Comparison of ENCODE assay signal across 8 cellular contexts in the genomic region with DNA sequence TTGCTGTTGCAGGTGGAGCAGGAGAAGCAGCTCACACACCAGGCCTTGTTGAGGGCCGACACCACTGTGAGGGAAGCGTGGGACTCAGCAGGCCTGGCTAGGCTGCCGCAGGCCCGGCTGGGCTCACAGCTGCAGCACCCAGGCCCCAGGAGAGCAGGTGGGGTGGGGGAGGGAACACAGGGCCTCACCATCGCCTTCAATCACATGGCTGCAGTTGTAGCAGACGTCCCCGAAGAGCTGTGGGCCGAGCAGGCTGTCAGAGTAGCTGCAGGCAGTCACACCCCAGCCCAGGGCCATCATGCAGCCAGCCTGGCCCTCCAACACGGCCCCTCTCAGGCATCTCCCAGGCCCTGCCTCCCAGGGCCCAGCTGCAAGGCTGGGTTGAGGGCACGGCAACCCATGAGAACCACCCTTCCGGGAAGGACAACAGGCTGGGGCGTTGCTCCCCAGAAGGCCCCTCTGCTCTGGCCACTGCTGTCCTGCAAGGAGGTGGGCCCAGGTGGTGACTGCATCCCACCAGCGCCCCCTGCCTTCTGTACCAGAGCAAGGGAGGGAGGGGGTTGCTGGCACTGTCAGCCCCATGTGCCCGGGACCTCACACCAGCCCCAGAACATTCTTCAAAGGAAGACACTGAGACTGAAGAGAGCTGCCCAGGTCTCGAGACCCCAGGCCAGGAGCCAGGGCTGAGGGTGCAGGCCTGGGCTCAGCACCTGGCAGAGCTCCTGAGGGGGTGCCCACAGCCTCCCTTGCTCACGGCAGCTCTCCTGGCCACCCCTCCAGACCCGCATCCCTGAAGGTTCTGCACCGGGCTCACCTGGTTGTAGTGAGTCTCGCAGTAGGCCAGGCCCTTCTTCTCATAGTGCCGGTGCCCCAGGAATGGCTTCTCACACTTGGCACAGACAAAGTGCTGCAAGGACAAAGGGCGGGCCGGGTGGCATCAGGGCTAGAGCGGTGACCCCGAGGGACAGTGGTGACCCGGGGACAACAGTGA. TPM values are rescaled to one million over a fixed set of nuclear protein-coding genes. Genes with fewer than 3 reads are reported as not detected.
DNase-seq lines count a peak whose midpoint lies in the region; ATAC-seq, FAIRE-seq and TF ChIP-seq lines count a peak whose summit lies in the region.

No MANE protein-coding gene starts in this region.

- H3K27me3 ChIP-seq in effector memory CD4-positive, alpha-beta T cell (replicated peaks; ENCODE audit: control insufficient read depth, insufficient read depth, low read length, poor library complexity, severe bottlenecking) = no peaks in the 10 kb centered on the region

- H3K4me1 ChIP-seq in A549 (peaks cover 15% of the 10 kb centered on the region), OCI-LY7 (ENCODE audit: insufficient read depth, low read length, poor library complexity, severe bottlenecking) (peaks cover 11% of the 10 kb centered on the region)
- H3K4me1 ChIP-seq in effector memory CD4-positive, alpha-beta T cell (ENCODE audit: control insufficient read depth, insufficient read depth, low read length, poor library complexity, severe bottlenecking) = peaks cover 71% of the 10 kb centered on the region

- FAIRE-seq in A549 (lab: Jason Lieb, UNC) = no peak

- H3K79me2 ChIP-seq in OCI-LY7 (ENCODE audit: insufficient read depth, low read depth, low read length) = no peaks in the 10 kb centered on the region

- no peak overlapping the region for H3K4me3 ChIP-seq in A549
- H3K4me3 ChIP-seq in OCI-LY7 (ENCODE audit: low read depth, low read length, poor library complexity, severe bottlenecking) = no peak overlapping the region
- H3K4me3 ChIP-seq in effector memory CD4-positive, alpha-beta T cell (ENCODE audit: insufficient read depth, low read depth, low read length, poor library complexity, severe bottlenecking) = peak overlapping the region; percentile 57

- no TSS peak for BruUV-seq in OCI-LY7 (replicated peaks; lab: Mats Ljungman, UMichigan)

- TF ChIP-seq POLR2A in A549 (IDR thresholded peaks at IDR 0.05; ENCODE audit: low read length) = no peak

- H3K9me2 ChIP-seq in OCI-LY7 (ENCODE audit: insufficient read depth, low read length) = no peaks in the 10 kb centered on the region

- POLR2A ChIA-PET in A549 (lab: Yijun Ruan, JAX) = no interaction called here
- POLR2A ChIA-PET in OCI-LY7 (lab: Charles Lee) = interaction anchor here (0.6 to 2.1 kb wide), 10 partner anchors 11 to 244 kb away, joined by 3 to 8 read pairs (median 3); no protein-coding TSS in a partner anchor

- WGBS in A549 (ENCODE audit: missing lambda C conversion rate) = 84% methylated on average over 18 of the region's 25 CpGs

- intact Hi-C loops in OCI-LY7 (cut with micrococcal nuclease; ENCODE audit: unreplicated experiment) = loop anchor here (1.0 kb wide), 1 partner anchor 49 kb away; no protein-coding TSS in a partner anchor

- CTCF ChIA-PET in A549 (lab: Yijun Ruan, JAX) (interaction anchor here (1.4 to 6.4 kb wide), 4 partner anchors 10 to 49 kb away, joined by 4 to 44 read pairs (median 9); no protein-coding TSS in a partner anchor), OCI-LY7 (lab: Charles Lee; ENCODE audit: unreplicated experiment) (interaction anchor here (0.6 to 2.4 kb wide), 7 partner anchors 20 to 341 kb away, joined by 3 to 18 read pairs (median 4); no protein-coding TSS in a partner anchor)

- TF ChIP-seq RAD21 in A549 (conservative IDR thresholded peaks at IDR 0.05 in 1 of 2, IDR thresholded peaks at IDR 0.05 in 1 of 2) = peak in 1 of 2 experiments; percentile 40; a peak in 2 of 5 replicates

- ATAC-seq in A549 (peak in 1 of 2 experiments; percentile 30; a peak in 3 of 6 replicates), GM19372 (IDR thresholded peaks at IDR 0.05; ENCODE audit: low read depth, unreplicated experiment) (peak; percentile 61), GM21360 (IDR thresholded peaks at IDR 0.05; ENCODE audit: unreplicated experiment) (no peak)

- H3K36me3 ChIP-seq in OCI-LY7 (ENCODE audit: insufficient read depth, low read length) = no peaks in the 10 kb centered on the region
- H3K36me3 ChIP-seq in effector memory CD4-positive, alpha-beta T cell (ENCODE audit: control insufficient read depth, insufficient read depth, low read length) = no peaks in the 10 kb centered on the region

- no peak overlapping the region for H3K27ac ChIP-seq in A549
- H3K27ac ChIP-seq in OCI-LY7 (ENCODE audit: low read depth, low read length, poor library complexity, severe bottlenecking) = no peak overlapping the region
- H3K27ac ChIP-seq in effector memory CD4-positive, alpha-beta T cell (ENCODE audit: insufficient read depth, low read length, poor library complexity, severe bottlenecking) = peak overlapping the region; percentile 48

- DNase-seq in A549 (ENCODE audit: low read depth in 1 of 2, low spot score in 1 of 2) (no peak), OCI-LY7 (ENCODE audit: low spot score) (peak; percentile 79), NOMO-1 treated with DMSO at 0.1 percent for 48 hours (lab: John Stamatoyannopoulos, UW; ENCODE audit: unreplicated experiment) (no peak), COLO829 (ENCODE audit: low spot score) (no peak)
- no peak for DNase-seq in effector memory CD4-positive, alpha-beta T cell
- peak; percentile 50 for DNase-seq in stimulated activated CD4-positive, alpha-beta T cell treated with anti-CD3 and anti-CD28 coated beads, Interleukin-1b, Interleukin-23, amount 100 ng/mL, for 48 hours

- H3K9me3 ChIP-seq in A549 (no peaks in the 10 kb centered on the region), OCI-LY7 (ENCODE audit: low read length) (no peaks in the 10 kb centered on the region)
- no peaks in the 10 kb centered on the region for H3K9me3 ChIP-seq in effector memory CD4-positive, alpha-beta T cell (ENCODE audit: control insufficient read depth, low read length)

- H3K4me2 ChIP-seq in A549 (no peak overlapping the region), OCI-LY7 (ENCODE audit: low read length) (peak overlapping the region; percentile 19; the same call in 1 of the 2 replicates)

- TF ChIP-seq EP300 in A549 (IDR thresholded peaks at IDR 0.05) = no peak

- H4K20me1 ChIP-seq in OCI-LY7 (ENCODE audit: insufficient read depth, low read length) = no peaks in the 10 kb centered on the region

- peak overlapping the region; percentile 62 for H2AFZ ChIP-seq in OCI-LY7 (ENCODE audit: low read length)

- TF ChIP-seq CTCF in A549 (IDR thresholded peaks at IDR 0.05) (peak; percentile 16; the same call in 1 of the 3 replicates), OCI-LY7 (conservative IDR thresholded peaks at IDR 0.05; ENCODE audit: low read length) (peak; percentile 64)

TF ChIP-seq in A549, 52 proteins besides CTCF, POLR2A, EP300 and RAD21 (continues in another document):
- TF ChIP-seq ATOH8 (CRISPR knock-in tag; IDR thresholded peaks at IDR 0.05; ENCODE audit: low read depth) = no peak
- TF ChIP-seq HMGXB4 (CRISPR knock-in tag; IDR thresholded peaks at IDR 0.05; ENCODE audit: borderline replicate concordance) = no peak
- no peak for TF ChIP-seq RARB (CRISPR knock-in tag; IDR thresholded peaks at IDR 0.05)
- TF ChIP-seq CEBPB (IDR thresholded peaks at IDR 0.05) = no peak
- TF ChIP-seq HES2 (IDR thresholded peaks at IDR 0.05) = no peak
- no peak for TF ChIP-seq EHF (CRISPR knock-in tag; IDR thresholded peaks at IDR 0.05)
- no peak for TF ChIP-seq JUN (IDR thresholded peaks at IDR 0.05)
- no peak for TF ChIP-seq NFE2L2 (conservative IDR thresholded peaks at IDR 0.05; ENCODE audit: low read length)
- no peak for TF ChIP-seq ZC3H11A (IDR thresholded peaks at IDR 0.05)

RNA-seq across cellular contexts. Expression of gene GPR17, which starts 5.6 kb away (rescaled TPM):
- not detected in 2 replicates for polyA plus RNA-seq in A549 (2011; rRNA removed)
- not detected in 2 replicates for polyA plus RNA-seq in A549 (2012; cell fraction: cytosol; rRNA removed)
- polyA plus RNA-seq in A549 (2012; cell fraction: nucleus; rRNA removed) = not detected in 2 replicates
- not detected in 3 replicates for polyA plus RNA-seq in A549 (2017; fragmentation: RNase III; extraction: RNeasy Plus Mini Kit Qiagen cat#74134 plus additional on column Dnase treatment)
- polyA minus RNA-seq in A549 (2011; rRNA and poly(A)+ RNA removed) = not detected in 2 replicates
- total RNA-seq in OCI-LY7 (2014; rRNA removed; shearing (Covaris generic)) = 0.22 TPM in 1 of 2 replicates, not detected in the other
- not detected in 2 replicates for total RNA-seq in OCI-LY7 (2022)

RNA-seq across cellular contexts. Expression of gene LIMS2, which starts 35.0 kb away (rescaled TPM):
- polyA plus RNA-seq in A549 (2011; rRNA removed) (1.2 TPM in 2 replicates), A549 (2017; fragmentation: RNase III; extraction: RNeasy Plus Mini Kit Qiagen cat#74134 plus additional on column Dnase treatment) (5.6 to 7.6 TPM (median 6.1 TPM) in 3 replicates)
- 3.1 and 5.2 TPM in 2 replicates for polyA plus RNA-seq in A549 (2012; cell fraction: cytosol; rRNA removed)
- polyA plus RNA-seq in A549 (2012; cell fraction: nucleus; rRNA removed) = 16.4 and 21.6 TPM in 2 replicates
- polyA minus RNA-seq in A549 (2011; rRNA and poly(A)+ RNA removed) = 2.1 and 3.3 TPM in 2 replicates
- total RNA-seq in OCI-LY7 (2014; rRNA removed; shearing (Covaris generic)) = 0.44 and 1.6 TPM in 2 replicates
- total RNA-seq in OCI-LY7 (2022) = 24.4 and 24.9 TPM in 2 replicates

Comparison
In these comparisons a context has a peak if more than half of its experiments do, and no peak if none do; other contexts are left out.
1. DNase-seq: peak in OCI-LY7 (single experiment) and stimulated activated CD4-positive, alpha-beta T cell treated with anti-CD3 and anti-CD28 coated beads, Interleukin-1b, Interleukin-23, amount 100 ng/mL, for 48 hours (single experiment); none in A549 (0 of 2), effector memory CD4-positive, alpha-beta T cell (0 of 3), NOMO-1 treated with DMSO at 0.1 percent for 48 hours (single experiment) and COLO829 (single experiment).